ENCODE assay signal across 14 cellular contexts in the genomic region with DNA sequence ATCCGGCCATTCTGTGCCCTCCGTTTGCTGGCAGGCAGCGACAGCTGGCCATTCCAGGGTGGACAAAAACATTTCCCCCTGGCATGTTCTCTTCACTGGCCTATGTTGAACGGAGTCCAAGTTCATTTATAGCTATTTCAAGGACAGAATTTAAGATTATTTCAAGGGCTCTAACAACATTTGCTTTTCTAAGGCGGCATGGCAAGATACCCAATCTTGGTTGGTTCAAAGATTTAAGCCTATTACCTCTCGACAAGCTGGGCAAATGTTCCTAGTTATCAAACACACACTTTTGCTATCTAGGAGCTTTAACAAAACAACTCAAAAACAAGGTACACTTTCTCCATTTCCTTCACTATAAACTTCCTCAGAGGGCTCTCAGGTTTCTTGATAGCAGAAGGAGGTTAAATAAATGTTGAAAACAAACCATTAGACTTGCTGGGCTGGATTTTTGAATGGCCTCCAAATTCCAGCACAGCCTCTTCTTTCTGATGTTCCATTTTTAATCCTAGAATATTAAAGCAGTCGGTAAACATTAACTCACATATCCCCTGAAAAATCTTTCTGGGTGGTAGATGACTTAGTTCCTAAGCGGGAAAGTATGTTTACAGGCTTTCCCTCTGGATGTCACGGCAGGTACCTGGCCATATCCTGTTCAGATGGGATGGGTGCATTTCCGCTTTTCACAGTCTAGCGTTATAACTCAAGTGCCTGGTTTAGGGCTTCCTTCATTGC.
DNase-seq lines count a peak whose midpoint lies in the region; ATAC-seq and TF ChIP-seq lines count a peak whose summit lies in the region.
"Had no signal": no experiment of that assay in that cellular context is flagged by ENCODE, and none has a peak within 500 bp of the region (broad histone marks: within the 10 kb centered on the region; RNA-seq: fewer than 3 reads in every experiment).

No MANE protein-coding gene starts in this region.

- ATAC-seq in body of pancreas, result peak; percentile 81
- ATAC-seq in GM19324 (IDR thresholded peaks at IDR 0.05; ENCODE audit: low FRiP score, unreplicated experiment), result no peak
- ATAC-seq in naive thymus-derived CD8-positive, alpha-beta T cell, result no peak
- no peak for ATAC-seq in HG03108 (IDR thresholded peaks at IDR 0.05; ENCODE audit: unreplicated experiment)
- ATAC-seq: activated T-cell treated with anti-CD3 and anti-CD28 coated beads, Interleukin-2, amount 50 U/mL, for 4 hours had no signal

- H3K4me1 ChIP-seq in body of pancreas, result peaks cover 34% of the 10 kb centered on the region
- peaks cover 0 to 28% of the 10 kb centered on the region in 2 donors for H3K4me1 ChIP-seq in right atrium auricular region
- H3K4me1 ChIP-seq in prostate gland (replicated peaks), result peaks cover 5% of the 10 kb centered on the region

- 14% methylated on average over 11 of the region's 11 CpGs for WGBS in body of pancreas, 2 donors
- 26% methylated on average over 11 of the region's 11 CpGs for WGBS in prostate gland

- POLR2A ChIA-PET in naive thymus-derived CD8-positive, alpha-beta T cell (lab: Charles Lee), result no interaction called here

- no peaks in the 10 kb centered on the region for H3K27me3 ChIP-seq in body of pancreas
- H3K27me3 ChIP-seq in right atrium auricular region, result no peaks in the 10 kb centered on the region
- H3K27me3 ChIP-seq in prostate gland (replicated peaks; ENCODE audit: insufficient read depth), result no peaks in the 10 kb centered on the region

- H3K27ac ChIP-seq in body of pancreas (peak overlapping the region; percentile 58 to 82 (median 70)), right atrium auricular region (peak overlapping the region; percentile 2 to 78), prostate gland (peak overlapping the region; percentile 2 to 42)

- peak in 1 of 3 donors; percentile 6 for TF ChIP-seq POLR2A in body of pancreas (IDR thresholded peaks at IDR 0.05)
- no peak for TF ChIP-seq POLR2A in prostate gland (IDR thresholded peaks at IDR 0.05)

- no peaks in the 10 kb centered on the region for H3K9me3 Mint-ChIP-seq in naive thymus-derived CD8-positive, alpha-beta T cell
- H3K9me3 Mint-ChIP-seq: activated naive CD8-positive, alpha-beta T cell treated with anti-CD3 and anti-CD28 coated beads, Interleukin-2, amount 10 ng/mL, durations not matched to agents 7 days and 5 days; activated T-cell treated with anti-CD3 and anti-CD28 coated beads, Interleukin-2, amount 50 U/mL, for 4 hours had no signal

- H3K4me1 Mint-ChIP-seq in naive thymus-derived CD8-positive, alpha-beta T cell, result no peaks in the 10 kb centered on the region
- H3K4me1 Mint-ChIP-seq: activated naive CD8-positive, alpha-beta T cell treated with anti-CD3 and anti-CD28 coated beads, Interleukin-2, amount 10 ng/mL, durations not matched to agents 7 days and 5 days had no signal

- H3K27ac Mint-ChIP-seq in naive thymus-derived CD8-positive, alpha-beta T cell, result no peak overlapping the region
- H3K27ac Mint-ChIP-seq: activated naive CD8-positive, alpha-beta T cell treated with anti-CD3 and anti-CD28 coated beads, Interleukin-2, amount 10 ng/mL, durations not matched to agents 7 days and 5 days had no signal

- H3K36me3 ChIP-seq in body of pancreas (replicated peaks in 1 of 2; ENCODE audit: insufficient read depth in 1 of 2, low read depth in 2 of 2) (no peaks in the 10 kb centered on the region), right atrium auricular region (no peaks in the 10 kb centered on the region), prostate gland (no peaks in the 10 kb centered on the region)

- no peaks in the 10 kb centered on the region for H3K36me3 Mint-ChIP-seq in naive thymus-derived CD8-positive, alpha-beta T cell
- H3K36me3 Mint-ChIP-seq: activated naive CD8-positive, alpha-beta T cell treated with anti-CD3 and anti-CD28 coated beads, Interleukin-2, amount 10 ng/mL, durations not matched to agents 7 days and 5 days had no signal

- TF ChIP-seq CTCF in body of pancreas (IDR thresholded peaks at IDR 0.05), result no peak
- TF ChIP-seq CTCF in right atrium auricular region (IDR thresholded peaks at IDR 0.05), result no peak
- TF ChIP-seq CTCF in prostate gland (IDR thresholded peaks at IDR 0.05), result no peak

- DNase-seq in HT-29 (ENCODE audit: low spot score) (peak; percentile 84), body of pancreas (peak; percentile 26 to 57 (median 40)), right atrium auricular region (ENCODE audit: low spot score) (no peak), prostate gland (ENCODE audit: low spot score) (peak; percentile 31), DMS79 treated with DMSO at 0.1 percent for 48 hours (lab: John Stamatoyannopoulos, UW) (no peak)
- DNase-seq in naive thymus-derived CD8-positive, alpha-beta T cell, result no peak
- DNase-seq: activated CD4-positive, alpha-beta T cell treated with anti-CD3 and anti-CD28 coated beads, Interleukin-2, amount 50 U/mL, for 1 hour; activated naive CD8-positive, alpha-beta T cell treated with anti-CD3 and anti-CD28 coated beads, Interleukin-2, amount 10 ng/mL, durations not matched to agents 7 days and 5 days; activated T-cell treated with anti-CD3 and anti-CD28 coated beads, Interleukin-2, amount 50 U/mL, for 4 hours; midbrain; MV-4-11; T1000 had no signal

- H3K9me3 ChIP-seq in body of pancreas (no peaks in the 10 kb centered on the region), right atrium auricular region (no peaks in the 10 kb centered on the region), prostate gland (no peaks in the 10 kb centered on the region)

- intact Hi-C loops in body of pancreas (cut with DNase I) (no loop called here), prostate gland (cut with DNase I) (no loop called here)

- H3K4me3 Mint-ChIP-seq in naive thymus-derived CD8-positive, alpha-beta T cell, result no peak overlapping the region
- H3K4me3 Mint-ChIP-seq: activated naive CD8-positive, alpha-beta T cell treated with anti-CD3 and anti-CD28 coated beads, Interleukin-2, amount 10 ng/mL, durations not matched to agents 7 days and 5 days; activated T-cell treated with anti-CD3 and anti-CD28 coated beads, Interleukin-2, amount 50 U/mL, for 4 hours had no signal

- no peaks in the 10 kb centered on the region for H3K27me3 Mint-ChIP-seq in naive thymus-derived CD8-positive, alpha-beta T cell
- H3K27me3 Mint-ChIP-seq: activated naive CD8-positive, alpha-beta T cell treated with anti-CD3 and anti-CD28 coated beads, Interleukin-2, amount 10 ng/mL, durations not matched to agents 7 days and 5 days had no signal

- no peak overlapping the region for H3K4me3 ChIP-seq in body of pancreas
- no peak overlapping the region for H3K4me3 ChIP-seq in right atrium auricular region
- H3K4me3 ChIP-seq in prostate gland, result no peak overlapping the region

Comparison
In these comparisons a context has a peak if more than half of its experiments do, and no peak if none do; other contexts are left out.
1. DNase-seq: peak in HT-29 (single experiment), body of pancreas (4 of 4) and prostate gland (single experiment); none in right atrium auricular region (single experiment), DMS79 treated with DMSO at 0.1 percent for 48 hours (single experiment) and naive thymus-derived CD8-positive, alpha-beta T cell (0 of 10).
2. Peak in every context shown above with its lines, with median percentiles within 50 percentile points of each other: H3K27ac ChIP-seq.